ENCODE assay signal across 10 cellular contexts in the genomic region with DNA sequence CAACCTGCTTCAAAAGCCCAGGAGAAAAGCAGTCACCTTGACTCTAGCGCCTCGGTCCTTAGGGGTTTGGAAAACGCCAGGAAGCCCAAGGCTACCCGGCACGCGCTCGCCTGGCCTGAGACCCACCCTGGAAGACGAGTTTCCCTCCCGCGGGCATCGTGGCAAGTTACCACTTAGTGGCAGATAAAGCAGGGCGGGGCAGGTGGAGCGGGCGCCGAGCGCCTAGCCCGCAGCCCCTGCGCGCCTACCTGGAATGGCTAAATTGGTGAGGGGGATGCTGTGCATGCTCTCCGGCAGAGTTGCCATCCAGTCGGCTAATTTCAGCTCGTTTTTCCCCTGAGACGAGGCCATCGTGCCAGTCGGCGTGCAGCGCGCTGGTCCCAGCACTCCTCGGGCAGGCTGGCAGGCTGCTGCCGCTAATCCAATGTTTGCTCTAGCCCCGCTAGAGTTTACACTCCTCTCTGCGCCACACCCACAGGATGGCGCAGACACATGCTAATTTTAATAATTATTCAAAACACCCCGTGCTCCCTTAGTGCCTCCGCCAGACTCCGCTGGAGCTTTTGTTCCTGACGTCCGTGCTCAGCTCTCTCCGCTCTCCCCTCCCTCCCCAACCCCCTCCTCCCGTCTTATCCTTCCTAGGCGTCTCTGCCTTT. TPM values are rescaled to one million over a fixed set of nuclear protein-coding genes. Genes with fewer than 3 reads are reported as not detected.
DNase-seq lines count a peak whose midpoint lies in the region; TF ChIP-seq lines count a peak whose summit lies in the region.
"Had no signal": no experiment of that assay in that cellular context is flagged by ENCODE, and none has a peak within 500 bp of the region (broad histone marks: within the 10 kb centered on the region; RNA-seq: fewer than 3 reads in every experiment).

Gene PLCXD3 (minus strand): TSS at position 426 of the 656 bp plus-strand sequence. CDS start 75 bp downstream, at position 351.

- H3K36me3 ChIP-seq in adipocyte (ENCODE audit: control insufficient read depth, insufficient read depth, low read length, severe bottlenecking) (no peaks in the 10 kb centered on the region), smooth muscle cell (ENCODE audit: low read depth) (no peaks in the 10 kb centered on the region)

- peak within 1 kb of the TSS; percentile 88 for H3K4me2 ChIP-seq in smooth muscle cell

- H3K9ac ChIP-seq in adipocyte (ENCODE audit: low read length) (peak within 1 kb of the TSS; percentile 74), smooth muscle cell (ENCODE audit: low read depth) (no peak within 1 kb of the TSS)

- H3K79me2 ChIP-seq in smooth muscle cell (ENCODE audit: low read depth), result no peaks in the 10 kb centered on the region

- WGBS in smooth muscle cell (ENCODE audit: low lambda C conversion rate), result 1% methylated on average over 40 of the region's 41 CpGs

- H3K9me3 ChIP-seq in adipocyte (ENCODE audit: control insufficient read depth, low read length) (no peaks in the 10 kb centered on the region), iPS-18c (ENCODE audit: control insufficient read depth, insufficient read depth, low read length) (no peaks in the 10 kb centered on the region), smooth muscle cell (replicated peaks; ENCODE audit: low read depth) (no peaks in the 10 kb centered on the region)

- H2AFZ ChIP-seq in smooth muscle cell (ENCODE audit: low read depth), result no peak within 1 kb of the TSS

- H3K27me3 ChIP-seq in adipocyte (replicated peaks; ENCODE audit: control insufficient read depth, insufficient read depth, low read length) (peaks cover 10% of the 10 kb centered on the region), smooth muscle cell (ENCODE audit: low read depth) (peaks cover 66% of the 10 kb centered on the region)

- H3K4me3 ChIP-seq in adipocyte (ENCODE audit: low read length) (peak within 1 kb of the TSS; percentile 86), iPS-18c (ENCODE audit: insufficient read depth, low read depth, low read length) (peak within 1 kb of the TSS; percentile 60), smooth muscle cell (peak within 1 kb of the TSS; percentile 50)
- H3K4me3 ChIP-seq: K562 had no signal

- TF ChIP-seq CTCF in smooth muscle cell (IDR thresholded peaks at IDR 0.05; ENCODE audit: borderline replicate concordance, insufficient read depth, poor library complexity, severe bottlenecking), result no peak

- no peaks in the 10 kb centered on the region for H4K20me1 ChIP-seq in smooth muscle cell (ENCODE audit: low read depth)

- H3K4me1 ChIP-seq in adipocyte (ENCODE audit: control insufficient read depth, insufficient read depth, low read length) (peaks cover 23% of the 10 kb centered on the region), smooth muscle cell (ENCODE audit: low read depth) (peaks cover 13% of the 10 kb centered on the region)

- H3K27ac ChIP-seq in smooth muscle cell (ENCODE audit: low read depth), result no peak within 1 kb of the TSS
- H3K27ac ChIP-seq: 22Rv1 had no signal

- H3F3A ChIP-seq in smooth muscle cell (ENCODE audit: low read depth), result no peaks in the 10 kb centered on the region

- peak; percentile 24 for DNase-seq in DMS 273 (lab: John Stamatoyannopoulos, UW; ENCODE audit: unreplicated experiment)
- no peak for DNase-seq in DMS 273 treated with DMSO at 0.1 percent for 48 hours (lab: John Stamatoyannopoulos, UW)
- peak; percentile 34 for DNase-seq in adipocyte (ENCODE audit: low read depth)
- DNase-seq in smooth muscle cell (lab: John Stamatoyannopoulos, UW; ENCODE audit: unreplicated experiment), result no peak
- DNase-seq in GOT3 (lab: John Stamatoyannopoulos, UW), result no peak
- DNase-seq in H4 (ENCODE audit: low spot score), result no peak
- DNase-seq in NCI-H226, result no peak

RNA-seq across cellular contexts. Expression of gene PLCXD3, which starts in this region (rescaled TPM):
- 0.04 and 0.09 TPM in 2 replicates for total RNA-seq in smooth muscle cell
- polyA plus RNA-seq in smooth muscle cell, result 0.20 TPM in 1 of 2 replicates, not detected in the other
- total RNA-seq in H4 (2014; rRNA removed; shearing (Covaris generic)), result 0.02 and 0.06 TPM in 2 replicates
- total RNA-seq: K562 had no signal
- polyA plus RNA-seq: K562 had no signal

Comparison
In these comparisons a context has a peak if more than half of its experiments do, and no peak if none do; other contexts are left out.
1. DNase-seq: peak in DMS 273 (single experiment) and adipocyte (single experiment); none in DMS 273 treated with DMSO at 0.1 percent for 48 hours (single experiment), smooth muscle cell (single experiment), GOT3 (single experiment), H4 (single experiment) and NCI-H226 (single experiment).
2. Peak in every context shown above with its lines, with median percentiles within 50 percentile points of each other: H3K4me3 ChIP-seq.